19 cellular contexts compared by ENCODE assay signal in genomic region chr10:61877882-61878281, GRCh38.
"Had no signal": no experiment of that assay in that cellular context is flagged by ENCODE, and none has a peak within 500 bp of the region (broad histone marks: within the 10 kb centered on the region; RNA-seq: fewer than 3 reads in every experiment).

No MANE protein-coding gene starts in this region.

- H3K4me3 Mint-ChIP-seq: effector memory CD8-positive, alpha-beta T cell; naive B cell had no signal

- H3K9me3 ChIP-seq: esophagus squamous epithelium, heart left ventricle, ovary, right atrium auricular region, suprapubic skin, thyroid gland, upper lobe of left lung, uterus had no signal

- H3K36me3 ChIP-seq: esophagus squamous epithelium, heart left ventricle, ovary, right atrium auricular region, suprapubic skin, thyroid gland, upper lobe of left lung, uterus had no signal

- H3K27me3 Mint-ChIP-seq: naive B cell had no signal

- H3K27me3 ChIP-seq: esophagus squamous epithelium, foreskin keratinocyte, heart left ventricle, ovary, right atrium auricular region, suprapubic skin, thyroid gland, upper lobe of left lung, uterus had no signal

- H3K4me1 ChIP-seq: esophagus squamous epithelium, heart left ventricle, right atrium auricular region, suprapubic skin, thyroid gland, upper lobe of left lung, uterus had no signal

- H3K27ac ChIP-seq: epithelial cell of prostate, esophagus squamous epithelium, foreskin keratinocyte, heart left ventricle, ovary, right atrium auricular region, suprapubic skin, thyroid gland, upper lobe of left lung, uterus had no signal

- H3K9me3 Mint-ChIP-seq: effector memory CD8-positive, alpha-beta T cell; naive B cell had no signal

- H3K36me3 Mint-ChIP-seq: naive B cell had no signal

- DNase-seq: effector memory CD8-positive, alpha-beta T cell; esophagus squamous epithelium; foreskin keratinocyte; heart left ventricle; hypothalamus; kidney glomerular epithelial cell; mammary epithelial cell; naive B cell; ovary; stimulated activated CD4-positive, alpha-beta T cell treated with anti-CD3 and anti-CD28 coated beads, Interleukin-2, amount 100 ng/mL, for 48 hours; stimulated activated naive CD8-positive, alpha-beta T cell treated with anti-CD3 and anti-CD28 coated beads, Interleukin-15, Interleukin-2, amounts not matched to agents 100 U/mL and 50 U/mL, for 24 hours; thyroid gland; upper lobe of left lung; uterus had no signal

- H3K4me3 ChIP-seq: esophagus squamous epithelium, heart left ventricle, ovary, right atrium auricular region, smooth muscle cell, suprapubic skin, thyroid gland, upper lobe of left lung, uterus had no signal

- ATAC-seq: effector memory CD8-positive, alpha-beta T cell; foreskin keratinocyte; heart left ventricle; left lobe of liver; stimulated activated naive CD8-positive, alpha-beta T cell treated with anti-CD3 and anti-CD28 coated beads, Interleukin-15, Interleukin-2, amounts not matched to agents 100 U/mL and 50 U/mL, for 24 hours had no signal

- H3K27ac Mint-ChIP-seq: effector memory CD8-positive, alpha-beta T cell; naive B cell had no signal
